ENCODE assay signal across 8 cellular contexts in genomic region chr1:231707407-231707806, GRCh38.
"Had no signal": no experiment of that assay in that cellular context is flagged by ENCODE, and none has a peak within 500 bp of the region (broad histone marks: within the 10 kb centered on the region; RNA-seq: fewer than 3 reads in every experiment).

No MANE protein-coding gene starts in this region.

- H3K4me2 ChIP-seq: GM23338 had no signal

- H3K4me3 Mint-ChIP-seq: GM23338, H9 had no signal

- H3K9me3 Mint-ChIP-seq: GM23338, H9 had no signal

- ATAC-seq: GM23338, K562 had no signal

- FAIRE-seq: H1, H54, K562 had no signal

- H3K4me3 ChIP-seq: GM23338, K562 had no signal

- H3K27ac Mint-ChIP-seq: GM23338, H9 had no signal

- DNase-seq: H9, HCEC 1CT, IMR-90, KG1 had no signal

- H2AFZ ChIP-seq: GM23338 had no signal
